19 cellular contexts compared by ENCODE assay signal in genomic region chr1:113246929-113247328, GRCh38.
DNase-seq lines count a peak whose midpoint lies in the region; ATAC-seq and TF ChIP-seq lines count a peak whose summit lies in the region.
"Had no signal": no experiment of that assay in that cellular context is flagged by ENCODE, and none has a peak within 500 bp of the region (broad histone marks: within the 10 kb centered on the region; RNA-seq: fewer than 3 reads in every experiment).

No MANE protein-coding gene starts in this region.

- no peak for TF ChIP-seq EP300 in transverse colon (IDR thresholded peaks at IDR 0.05; ENCODE audit: low read depth)

- H3K27ac ChIP-seq in VCaP (peak overlapping the region; percentile 81), epithelial cell of prostate (peak overlapping the region; percentile 64), mucosa of rectum (ENCODE audit: low read depth in 2 of 2, low read length in 2 of 2) (peak overlapping the region; percentile 39 to 61), transverse colon (peak overlapping the region in 3 of 4 donors; percentile 51 to 57 (median 55))
- H3K27ac ChIP-seq: GM23248 had no signal

- DNase-seq in epithelial cell of prostate (ENCODE audit: low read depth, low spot score) (no peak), transverse colon (no peak), ecto neural progenitor cell (ENCODE audit: low spot score) (no peak)
- DNase-seq: ACHN; BE2C; C1 segment of cervical spinal cord; CD4-positive, alpha-beta T cell; DMS153; DMS79; GF-D8; GM23248; IMR-90 had no signal

- no peak for TF ChIP-seq CTCF in VCaP (conservative IDR thresholded peaks at IDR 0.05)
- TF ChIP-seq CTCF in transverse colon (IDR thresholded peaks at IDR 0.05), result no peak

- no peak for ATAC-seq in HG03571 (IDR thresholded peaks at IDR 0.05; ENCODE audit: unreplicated experiment)
- no peak for ATAC-seq in HG02852 (IDR thresholded peaks at IDR 0.05; ENCODE audit: unreplicated experiment)
- ATAC-seq in HG03469 (IDR thresholded peaks at IDR 0.05; ENCODE audit: unreplicated experiment), result no peak

- H3K9ac ChIP-seq in mucosa of rectum (ENCODE audit: low read depth in 1 of 2, low read length in 2 of 2), result no peak overlapping the region
- H3K9ac ChIP-seq: GM23248 had no signal

- no peaks in the 10 kb centered on the region for H3K9me3 ChIP-seq in mucosa of rectum (ENCODE audit: control insufficient read depth in 2 of 2, low read length in 2 of 2)
- no peaks in the 10 kb centered on the region for H3K9me3 ChIP-seq in transverse colon
- H3K9me3 ChIP-seq: BE2C, HAP-1 had no signal

- TF ChIP-seq POLR2A in transverse colon (IDR thresholded peaks at IDR 0.05), result no peak

- intact Hi-C loops in transverse colon (cut with DNase I; ENCODE audit: low total_unique reads), result no loop called here

- H3K36me3 ChIP-seq in mucosa of rectum (ENCODE audit: control insufficient read depth in 2 of 2, insufficient read depth in 2 of 2, low read length in 2 of 2) (no peaks in the 10 kb centered on the region), transverse colon (no peaks in the 10 kb centered on the region)
- H3K36me3 ChIP-seq: BE2C, HAP-1 had no signal

- 67 to 68% methylated on average over 2 to 3 of the region's 3 CpGs for WGBS in transverse colon (ENCODE audit: low coverage in 1 of 2), 2 donors

- H3K4me3 ChIP-seq in mucosa of rectum (ENCODE audit: low read length in 2 of 2) (no peak overlapping the region), transverse colon (no peak overlapping the region)
- H3K4me3 ChIP-seq: GM23248, HAP-1, K562 had no signal

- H3K27me3 ChIP-seq in mucosa of rectum (ENCODE audit: control insufficient read depth in 2 of 2, insufficient read depth in 2 of 2, low read length in 2 of 2) (no peaks in the 10 kb centered on the region), transverse colon (no peaks in the 10 kb centered on the region)
- H3K27me3 ChIP-seq: BE2C had no signal

- H3K4me1 ChIP-seq in mucosa of rectum (ENCODE audit: control insufficient read depth in 2 of 2, insufficient read depth in 2 of 2, low read length in 2 of 2), result peaks cover 24 to 39% of the 10 kb centered on the region in 2 donors
- peaks cover 11 to 51% (median 29%) of the 10 kb centered on the region in 4 donors for H3K4me1 ChIP-seq in transverse colon
- H3K4me1 ChIP-seq: HAP-1 had no signal

- in situ Hi-C loops in transverse colon (cut with MboI; ENCODE audit: low pct_ligation_motif_present in 1 of 4, low pct_unique_long_range_greater_than_20kb in 1 of 4, low sequenced_read_pairs in 3 of 4), result no loop called here
